12 cellular contexts compared by ENCODE assay signal in genomic region chr5:131064669-131065371, GRCh38.
DNase-seq lines count a peak whose midpoint lies in the region; ATAC-seq and TF ChIP-seq lines count a peak whose summit lies in the region.
"Had no signal": no experiment of that assay in that cellular context is flagged by ENCODE, and none has a peak within 500 bp of the region (broad histone marks: within the 10 kb centered on the region; RNA-seq: fewer than 3 reads in every experiment).

No MANE protein-coding gene starts in this region.

- peak; percentile 12 for DNase-seq in activated naive CD4-positive, alpha-beta T cell treated with anti-CD3 and anti-CD28 coated beads for 36 hours
- no peak for DNase-seq in activated naive CD4-positive, alpha-beta T cell treated with anti-CD3 and anti-CD28 coated beads, Interleukin-2, amount 50 U/mL, for 16 hours
- DNase-seq in WTC11 (ENCODE audit: low spot score) (no peak), NCI-H1092 treated with DMSO at 0.1 percent for 48 hours (lab: John Stamatoyannopoulos, UW) (no peak), HEK293T (ENCODE audit: extremely low spot score) (no peak)
- DNase-seq: BE2C; effector CD4-positive, alpha-beta T cell; NCI-H1436 treated with DMSO at 0.1 percent for 48 hours; stimulated activated CD4-positive, alpha-beta T cell treated with anti-CD3 and anti-CD28 coated beads, Interleukin-4, amount 100 ng/mL, for 1 hour had no signal

- H3K9me3 Mint-ChIP-seq in activated naive CD4-positive, alpha-beta T cell treated with anti-CD3 and anti-CD28 coated beads for 36 hours, result peaks cover 13% of the 10 kb centered on the region
- H3K9me3 Mint-ChIP-seq in WTC11, result peaks cover 37% of the 10 kb centered on the region
- peaks cover 17% of the 10 kb centered on the region for H3K9me3 Mint-ChIP-seq in stimulated activated naive CD8-positive, alpha-beta T cell treated with anti-CD3 and anti-CD28 coated beads, Interleukin-15, Interleukin-2, amounts not matched to agents 100 ng/mL and 50 ng/mL, for 24 hours

- peaks cover 4% of the 10 kb centered on the region for H3K36me3 Mint-ChIP-seq in activated naive CD4-positive, alpha-beta T cell treated with anti-CD3 and anti-CD28 coated beads for 36 hours (ENCODE audit: low read depth)
- H3K36me3 Mint-ChIP-seq in WTC11, result peaks cover 16% of the 10 kb centered on the region
- H3K36me3 Mint-ChIP-seq in stimulated activated naive CD8-positive, alpha-beta T cell treated with anti-CD3 and anti-CD28 coated beads, Interleukin-15, Interleukin-2, amounts not matched to agents 100 ng/mL and 50 ng/mL, for 24 hours (ENCODE audit: low read depth), result no peaks in the 10 kb centered on the region

- POLR2A ChIA-PET in WTC11 (lab: Charles Lee), result no interaction called here
- POLR2A ChIA-PET in HEK293T (lab: Yijun Ruan, JAX), result no interaction called here

- peak; percentile 40 for ATAC-seq in HG03354 (IDR thresholded peaks at IDR 0.05; ENCODE audit: poor library complexity, severe bottlenecking, unreplicated experiment)
- peak; percentile 36 for ATAC-seq in WTC11
- ATAC-seq in HG03439 (IDR thresholded peaks at IDR 0.05; ENCODE audit: unreplicated experiment), result no peak

- no peak overlapping the region for H3K27ac Mint-ChIP-seq in activated naive CD4-positive, alpha-beta T cell treated with anti-CD3 and anti-CD28 coated beads for 36 hours
- no peak overlapping the region for H3K27ac Mint-ChIP-seq in WTC11
- H3K27ac Mint-ChIP-seq in stimulated activated naive CD8-positive, alpha-beta T cell treated with anti-CD3 and anti-CD28 coated beads, Interleukin-15, Interleukin-2, amounts not matched to agents 100 ng/mL and 50 ng/mL, for 24 hours, result peak overlapping the region; percentile 58

- intact Hi-C loops in activated naive CD4-positive, alpha-beta T cell treated with anti-CD3 and anti-CD28 coated beads for 36 hours (cut with micrococcal nuclease), result loop anchor here (5.0 to 10.0 kb wide), 3 partner anchors 142 to 790 kb away; no protein-coding TSS in a partner anchor

- peaks cover 40% of the 10 kb centered on the region for H3K4me1 Mint-ChIP-seq in activated naive CD4-positive, alpha-beta T cell treated with anti-CD3 and anti-CD28 coated beads for 36 hours (ENCODE audit: low read depth)
- H3K4me1 Mint-ChIP-seq in WTC11, result 0 out of 2 replicates have a peak, but pooled peaks cover 4% of the 10 kb centered on the region
- peaks cover 47% of the 10 kb centered on the region for H3K4me1 Mint-ChIP-seq in stimulated activated naive CD8-positive, alpha-beta T cell treated with anti-CD3 and anti-CD28 coated beads, Interleukin-15, Interleukin-2, amounts not matched to agents 100 ng/mL and 50 ng/mL, for 24 hours (ENCODE audit: low read depth)

- TF ChIP-seq CTCF in WTC11 (IDR thresholded peaks at IDR 0.05), result no peak

- H3K4me3 Mint-ChIP-seq in activated naive CD4-positive, alpha-beta T cell treated with anti-CD3 and anti-CD28 coated beads for 36 hours, result no peak overlapping the region
- H3K4me3 Mint-ChIP-seq in WTC11, result no peak overlapping the region
- H3K4me3 Mint-ChIP-seq in stimulated activated naive CD8-positive, alpha-beta T cell treated with anti-CD3 and anti-CD28 coated beads, Interleukin-15, Interleukin-2, amounts not matched to agents 100 ng/mL and 50 ng/mL, for 24 hours, result no peak overlapping the region

- CTCF ChIA-PET in activated naive CD4-positive, alpha-beta T cell treated with anti-CD3 and anti-CD28 coated beads for 36 hours (lab: Charles Lee), result no interaction called here
- CTCF ChIA-PET in WTC11 (lab: Charles Lee) (interaction anchor here (0.6 kb wide), 1 partner anchor 193 kb away, joined by 3 read pairs; no protein-coding TSS in a partner anchor), HEK293T (lab: Yijun Ruan, JAX) (no interaction called here)

- no peaks in the 10 kb centered on the region for H3K27me3 Mint-ChIP-seq in activated naive CD4-positive, alpha-beta T cell treated with anti-CD3 and anti-CD28 coated beads for 36 hours (ENCODE audit: low read depth)
- H3K27me3 Mint-ChIP-seq in WTC11 (ENCODE audit: low read depth), result peaks cover 4% of the 10 kb centered on the region; the same call in 1 of the 2 replicates
- H3K27me3 Mint-ChIP-seq in stimulated activated naive CD8-positive, alpha-beta T cell treated with anti-CD3 and anti-CD28 coated beads, Interleukin-15, Interleukin-2, amounts not matched to agents 100 ng/mL and 50 ng/mL, for 24 hours, result no peaks in the 10 kb centered on the region

TF ChIP-seq in WTC11, 78 proteins besides CTCF, POLR2A, EP300 and RAD21 (continues in another document):
- TF ChIP-seq TEAD1 (CRISPR knock-in tag; IDR thresholded peaks at IDR 0.05), result no peak
- no peak for TF ChIP-seq MXD4 (CRISPR knock-in tag; IDR thresholded peaks at IDR 0.05; ENCODE audit: borderline replicate concordance)
- no peak for TF ChIP-seq TEAD4 (CRISPR knock-in tag; IDR thresholded peaks at IDR 0.05)
- TF ChIP-seq ZBTB21 (CRISPR knock-in tag; IDR thresholded peaks at IDR 0.05; ENCODE audit: borderline replicate concordance), result no peak
- no peak for TF ChIP-seq ZNF425 (CRISPR knock-in tag; conservative IDR thresholded peaks at IDR 0.05)

TF ChIP-seq in HEK293T, 16 proteins besides CTCF, POLR2A, EP300 and RAD21:
- TF ChIP-seq TARDBP (IDR thresholded peaks at IDR 0.05), result no peak
- no peak for TF ChIP-seq CTBP1 (IDR thresholded peaks at IDR 0.05; ENCODE audit: borderline replicate concordance)
- no peak for TF ChIP-seq FOXK2 (IDR thresholded peaks at IDR 0.05)
- no peak for TF ChIP-seq HDGF (IDR thresholded peaks at IDR 0.05; ENCODE audit: borderline replicate concordance)
- no peak for TF ChIP-seq L3MBTL2 (conservative IDR thresholded peaks at IDR 0.05)
- TF ChIP-seq ARNT (IDR thresholded peaks at IDR 0.05), result no peak
- no peak for TF ChIP-seq NFRKB (IDR thresholded peaks at IDR 0.05)
- no peak for TF ChIP-seq LEF1 (IDR thresholded peaks at IDR 0.05; ENCODE audit: borderline replicate concordance)
- no peak for TF ChIP-seq FOXM1 (IDR thresholded peaks at IDR 0.05; ENCODE audit: borderline replicate concordance)
TF ChIP-seq in HEK293T: peak in this region for 0.
